ENCODE assay signal across 7 cellular contexts in the genomic region with DNA sequence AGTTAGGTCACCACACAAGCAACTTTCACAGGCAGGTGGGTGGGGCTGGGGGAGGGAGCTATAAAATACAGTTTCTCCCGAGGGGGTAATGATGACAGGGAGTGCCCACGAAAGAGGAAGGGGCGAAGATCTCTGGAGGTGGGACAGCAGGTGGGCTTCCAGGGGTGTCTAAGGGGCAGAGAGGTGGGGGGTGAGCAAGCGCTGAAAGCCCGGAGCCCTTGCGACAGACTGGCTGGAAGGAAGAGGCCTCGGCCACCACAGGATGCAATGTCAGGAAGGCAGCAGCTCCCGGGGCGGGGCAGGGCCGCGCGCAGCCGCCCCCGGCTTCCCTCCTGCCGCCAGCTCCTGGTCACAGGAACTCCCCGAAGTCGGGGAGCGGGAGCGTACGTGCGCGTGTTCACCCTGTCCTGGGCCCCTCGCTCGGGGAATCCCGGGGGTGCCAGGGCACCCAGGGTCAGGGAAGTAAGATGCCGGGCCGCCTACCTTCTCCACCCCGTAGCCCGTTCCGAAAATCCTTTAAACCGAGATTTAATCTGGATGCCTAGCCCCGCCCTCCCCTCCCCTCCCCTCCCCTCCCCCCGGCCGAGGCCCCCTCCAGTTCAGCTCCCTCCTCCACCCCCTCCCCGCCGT.
DNase-seq lines count a peak whose midpoint lies in the region; ATAC-seq lines count a peak whose summit lies in the region.

No MANE protein-coding gene starts in this region.

- H3K9me3 Mint-ChIP-seq in T-helper 1 cell treated with Interleukin-12 subunit alpha and Interleukin-12 subunit beta and Interleukin-4 antibody, amounts not matched to agents 30 μg/mL and 1 μg/mL, for 36 hours = no peaks in the 10 kb centered on the region

- H3K36me3 Mint-ChIP-seq in T-helper 1 cell treated with Interleukin-12 subunit alpha and Interleukin-12 subunit beta and Interleukin-4 antibody, amounts not matched to agents 30 μg/mL and 1 μg/mL, for 36 hours (ENCODE audit: low read depth) = peaks cover 11% of the 10 kb centered on the region

- H3K27ac Mint-ChIP-seq in T-helper 1 cell treated with Interleukin-12 subunit alpha and Interleukin-12 subunit beta and Interleukin-4 antibody, amounts not matched to agents 30 μg/mL and 1 μg/mL, for 36 hours = peak overlapping the region; percentile 92

- H3K4me1 Mint-ChIP-seq in T-helper 1 cell treated with Interleukin-12 subunit alpha and Interleukin-12 subunit beta and Interleukin-4 antibody, amounts not matched to agents 30 μg/mL and 1 μg/mL, for 36 hours (ENCODE audit: low read depth) = peaks cover 57% of the 10 kb centered on the region

- peak; percentile 36 for ATAC-seq in GM18868 (IDR thresholded peaks at IDR 0.05; ENCODE audit: unreplicated experiment)
- peak; percentile 34 for ATAC-seq in HG03095 (IDR thresholded peaks at IDR 0.05; ENCODE audit: unreplicated experiment)
- peak; percentile 23 for ATAC-seq in left lobe of liver
- no peak for ATAC-seq in GM21528 (IDR thresholded peaks at IDR 0.05; ENCODE audit: low FRiP score, unreplicated experiment)

- no peaks in the 10 kb centered on the region for H3K27me3 Mint-ChIP-seq in T-helper 1 cell treated with Interleukin-12 subunit alpha and Interleukin-12 subunit beta and Interleukin-4 antibody, amounts not matched to agents 30 μg/mL and 1 μg/mL, for 36 hours (ENCODE audit: low read depth)

- peak overlapping the region; percentile 84 for H3K4me3 Mint-ChIP-seq in T-helper 1 cell treated with Interleukin-12 subunit alpha and Interleukin-12 subunit beta and Interleukin-4 antibody, amounts not matched to agents 30 μg/mL and 1 μg/mL, for 36 hours

- DNase-seq in cerebellum (ENCODE audit: low spot score) (peak; percentile 50), left lobe of liver (ENCODE audit: low spot score) (peak; percentile 60)
- peak; percentile 15 to 81 (median 36) for DNase-seq in stimulated activated CD4-positive, alpha-beta T cell treated with anti-CD3 and anti-CD28 coated beads, TNF-alpha, amount 100 ng/mL, for 24 hours (ENCODE audit: low read depth in 3 of 3)
